ENCODE assay signal across 8 cellular contexts in the genomic region with DNA sequence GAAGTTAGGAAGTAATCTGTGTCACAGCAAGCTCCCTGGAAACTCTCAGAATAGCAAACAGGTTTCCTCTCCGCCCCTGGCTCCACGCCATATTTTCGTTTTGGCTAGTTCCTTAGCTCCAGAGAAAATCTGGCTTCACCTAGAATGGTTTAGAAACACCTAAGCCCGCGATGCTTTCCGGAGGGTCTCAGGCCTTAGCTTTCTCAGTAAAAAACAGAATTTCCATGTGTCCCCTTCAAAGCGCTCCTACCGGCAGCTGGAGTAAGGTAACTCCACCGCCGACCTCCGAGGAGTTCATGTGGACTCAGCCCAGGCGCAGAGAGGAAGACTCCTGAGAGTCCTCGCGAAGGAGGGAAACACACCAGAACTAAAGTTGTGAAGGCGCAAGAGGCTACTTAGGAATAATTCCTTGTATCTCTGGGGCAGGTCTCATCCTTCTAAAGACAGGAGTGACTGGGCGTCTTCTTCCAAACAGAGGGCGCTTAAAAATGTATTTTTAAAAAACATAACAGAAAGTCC. TPM values are rescaled to one million over a fixed set of nuclear protein-coding genes. Genes with fewer than 3 reads are reported as not detected.
A peak's percentile ranks its signal among the peaks of the same experiment; 100 is the strongest.
DNase-seq lines count a peak whose midpoint lies in the region; ATAC-seq and TF ChIP-seq lines count a peak whose summit lies in the region.

No MANE protein-coding gene starts in this region.

- H3K4me1 Mint-ChIP-seq in CD8-positive, alpha-beta T cell (ENCODE audit: low read depth) = peaks cover 61% of the 10 kb centered on the region

- H3K36me3 ChIP-seq in CD8-positive, alpha-beta T cell (ENCODE audit: insufficient read depth, low read length) = no peaks in the 10 kb centered on the region
- no peaks in the 10 kb centered on the region for H3K36me3 ChIP-seq in SK-N-MC (ENCODE audit: insufficient read depth, low read length)

- peak overlapping the region; percentile 91 for H3K4me3 Mint-ChIP-seq in CD8-positive, alpha-beta T cell

- H3K4me1 ChIP-seq in CD8-positive, alpha-beta T cell (ENCODE audit: insufficient read depth, low read length) = peaks cover 48% of the 10 kb centered on the region

- peak overlapping the region; percentile 45 for H3K9ac ChIP-seq in SK-N-MC (ENCODE audit: insufficient read length)

- H3K27me3 Mint-ChIP-seq in CD8-positive, alpha-beta T cell (ENCODE audit: low read depth) = no peaks in the 10 kb centered on the region

- H3K27me3 ChIP-seq in CD8-positive, alpha-beta T cell (ENCODE audit: insufficient read depth, low read length) = no peaks in the 10 kb centered on the region

- peak overlapping the region; percentile 88 for H3K27ac Mint-ChIP-seq in CD8-positive, alpha-beta T cell

- H3K27ac ChIP-seq in CD8-positive, alpha-beta T cell (ENCODE audit: low read depth, low read length) = peak overlapping the region; percentile 64
- no peak overlapping the region for H3K27ac ChIP-seq in SK-N-MC

- H3K4me3 ChIP-seq in CD8-positive, alpha-beta T cell (ENCODE audit: low read depth, low read length) = peak overlapping the region; percentile 78
- H3K4me3 ChIP-seq in SK-N-MC (peak overlapping the region; percentile 78), cardiac fibroblast (replicated peaks in 1 of 2; ENCODE audit: low read depth in 2 of 2, low read length in 2 of 2) (peak overlapping the region; percentile 51 to 56)

- POLR2A ChIA-PET in CD8-positive, alpha-beta T cell (lab: Charles Lee) = interaction anchor here (1.0 to 4.4 kb wide), 6 partner anchors 9 to 37 kb away, joined by 3 to 33 read pairs (median 4); no protein-coding TSS in a partner anchor

- intact Hi-C loops in CD8-positive, alpha-beta T cell (cut with DNase I, micrococcal nuclease) = loop anchor here (1.0 to 10.0 kb wide), 6 partner anchors 17 to 1013 kb away; partner anchors contain the start of genes COP1 (in 1 of the 2) and MRPS14 (in 1 of the 2)

- peak in 3 of 7 experiments; percentile 16 to 39 (median 26) for DNase-seq in CD8-positive, alpha-beta T cell
- DNase-seq in SK-N-MC (ENCODE audit: low read depth, low spot score) = no peak
- DNase-seq in cardiac fibroblast (ENCODE audit: low read depth in 2 of 2) = peak; percentile 16
- peak; percentile 58 for DNase-seq in kidney tubule cell (ENCODE audit: low spot score)
- peak; percentile 46 to 57 for DNase-seq in stimulated activated CD4-positive, alpha-beta T cell treated with anti-CD3 and anti-CD28 coated beads, Interleukin-2, amount 100 ng/mL, for 24 hours
- DNase-seq in globus pallidus (ENCODE audit: low spot score) = no peak

- CTCF ChIA-PET in CD8-positive, alpha-beta T cell (lab: Charles Lee) = interaction anchor here (0.6 to 8.0 kb wide), 8 partner anchors 33 to 129 kb away, joined by 3 to 41 read pairs (median 4); no protein-coding TSS in a partner anchor

- H3K36me3 Mint-ChIP-seq in CD8-positive, alpha-beta T cell = peaks cover 32% of the 10 kb centered on the region

- no peaks in the 10 kb centered on the region for H3K9me3 Mint-ChIP-seq in CD8-positive, alpha-beta T cell

- no peaks in the 10 kb centered on the region for H3K9me3 ChIP-seq in CD8-positive, alpha-beta T cell (ENCODE audit: low read length)
- no peaks in the 10 kb centered on the region for H3K9me3 ChIP-seq in SK-N-MC (ENCODE audit: low read depth, low read length)

- TF ChIP-seq CTCF in CD8-positive, alpha-beta T cell (IDR thresholded peaks at IDR 0.05) = no peak
- no peak for TF ChIP-seq CTCF in cardiac fibroblast (IDR thresholded peaks at IDR 0.05; ENCODE audit: low read depth, low read length)

- ATAC-seq in CD8-positive, alpha-beta T cell = peak; percentile 37
- ATAC-seq in HG03135 (IDR thresholded peaks at IDR 0.05; ENCODE audit: unreplicated experiment) (peak; percentile 13), HG03521 (IDR thresholded peaks at IDR 0.05; ENCODE audit: unreplicated experiment) (no peak)

RNA-seq across cellular contexts. Expression of gene KIAA0040, which starts 0.4 kb away (rescaled TPM):
- 1 to 10 TPM; 8.7 to 9.6 TPM for total RNA-seq in CD8-positive, alpha-beta T cell

Comparison
In these comparisons a context has a peak if more than half of its experiments do, and no peak if none do; other contexts are left out.
1. DNase-seq: peak in cardiac fibroblast (2 of 2), kidney tubule cell (single experiment) and stimulated activated CD4-positive, alpha-beta T cell treated with anti-CD3 and anti-CD28 coated beads, Interleukin-2, amount 100 ng/mL, for 24 hours (2 of 2); none in SK-N-MC (single experiment) and globus pallidus (single experiment).
2. Peak in every context shown above with its lines, with median percentiles within 50 percentile points of each other: H3K4me3 ChIP-seq.